In genomic region chr9:135499326-135500070, GRCh38 we compare ENCODE assay signal across 8 cellular contexts. TPM values are rescaled to one million over a fixed set of nuclear protein-coding genes. Genes with fewer than 3 reads are reported as not detected.
DNase-seq lines count a peak whose midpoint lies in the region; ATAC-seq and TF ChIP-seq lines count a peak whose summit lies in the region.

No MANE protein-coding gene starts in this region.

- H3K27ac Mint-ChIP-seq in nephron progenitor cell: no peak overlapping the region

- H3K9me3 Mint-ChIP-seq in nephron progenitor cell: no peaks in the 10 kb centered on the region

- H3K36me3 Mint-ChIP-seq in nephron progenitor cell (ENCODE audit: low read depth): peaks cover 17% of the 10 kb centered on the region

- H3K4me3 ChIP-seq in fibroblast of villous mesenchyme (ENCODE audit: low read depth, low read length): peak overlapping the region; percentile 87

- peak; percentile 52 for ATAC-seq in GM21381 (IDR thresholded peaks at IDR 0.05; ENCODE audit: unreplicated experiment)

- peak; percentile 24 to 58 for DNase-seq in AML-193 (lab: John Stamatoyannopoulos, UW)
- peak; percentile 69 to 75 for DNase-seq in Kasumi-1 (lab: John Stamatoyannopoulos, UW)
- DNase-seq in RPMI8226: peak; percentile 95
- DNase-seq in activated effector memory CD4-positive, alpha-beta T cell treated with anti-CD3 and anti-CD28 coated beads, Interleukin-2, amount 50 U/mL, for 16 hours: peak; percentile 96
- peak; percentile 91 for DNase-seq in fibroblast of villous mesenchyme (ENCODE audit: low read depth)
- DNase-seq in nephron progenitor cell: peak; percentile 98
- DNase-seq in stimulated activated naive CD4-positive, alpha-beta T cell (lab: John Stamatoyannopoulos, UW): peak; percentile 64 to 90 (median 80)

- peaks cover 6% of the 10 kb centered on the region for H3K27me3 Mint-ChIP-seq in nephron progenitor cell (ENCODE audit: low read depth, poor library complexity)

- H3K4me3 Mint-ChIP-seq in nephron progenitor cell: peak overlapping the region; percentile 88

- H3K4me1 Mint-ChIP-seq in nephron progenitor cell: peaks cover 49% of the 10 kb centered on the region

- no peak for TF ChIP-seq CTCF in fibroblast of villous mesenchyme (IDR thresholded peaks at IDR 0.05; ENCODE audit: insufficient read depth, low read depth, low read length)
- no peak for TF ChIP-seq CTCF in nephron progenitor cell (IDR thresholded peaks at IDR 0.05)

RNA-seq across cellular contexts. Expression of gene MRPS2, which starts 1.0 kb away (rescaled TPM):
- 12.1 and 14.5 TPM in 2 replicates for total RNA-seq in fibroblast of villous mesenchyme

RNA-seq across cellular contexts. Expression of gene PPP1R26, which starts 19.9 kb away (rescaled TPM):
- total RNA-seq in fibroblast of villous mesenchyme: 10.3 and 11.7 TPM in 2 replicates

RNA-seq across cellular contexts. Expression of gene LCN1, which starts 21.7 kb away (rescaled TPM):
- not detected in 2 replicates for total RNA-seq in fibroblast of villous mesenchyme

RNA-seq across cellular contexts. Expression of gene OBP2A, which starts 46.4 kb away (rescaled TPM):
- total RNA-seq in fibroblast of villous mesenchyme: not detected in 2 replicates

Comparison
In these comparisons a context has a peak if more than half of its experiments do, and no peak if none do; other contexts are left out.
1. Peak in every context shown above with its lines: DNase-seq, ATAC-seq and H3K4me3 ChIP-seq.
2. DNase-seq: peak in every context shown above with its lines; median percentile 98 in nephron progenitor cell; 96 in activated effector memory CD4-positive, alpha-beta T cell treated with anti-CD3 and anti-CD28 coated beads, Interleukin-2, amount 50 U/mL, for 16 hours; 95 in RPMI8226; 91 in fibroblast of villous mesenchyme; 80 in stimulated activated naive CD4-positive, alpha-beta T cell; 72 in Kasumi-1; 41 in AML-193.